Comparison of ENCODE assay signal across 27 cellular contexts in the genomic region with DNA sequence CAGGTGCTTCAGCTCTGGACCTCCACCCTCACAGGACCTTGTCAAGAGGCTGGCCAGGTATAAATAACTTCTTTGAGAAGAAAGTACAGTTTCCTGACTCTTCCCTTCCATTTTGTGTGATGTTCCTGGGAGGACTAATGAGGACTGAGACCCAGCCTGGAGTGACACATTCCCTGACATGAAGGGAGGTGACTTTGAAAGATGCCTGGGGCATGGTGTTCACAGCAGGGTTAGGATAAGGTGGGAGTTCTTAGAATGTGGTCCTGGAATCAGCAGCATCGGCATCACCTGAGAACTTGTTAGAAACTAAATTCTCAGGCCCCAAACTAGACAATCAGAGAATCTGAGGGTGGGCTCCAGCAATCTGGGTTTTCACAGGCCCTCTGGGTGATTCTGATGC.
"Had no signal": no experiment of that assay in that cellular context is flagged by ENCODE, and none has a peak within 500 bp of the region (broad histone marks: within the 10 kb centered on the region; RNA-seq: fewer than 3 reads in every experiment).

No MANE protein-coding gene starts in this region.

- H3K4me1 ChIP-seq: colonic mucosa, esophagus squamous epithelium, foreskin keratinocyte, gastrocnemius medialis, gastroesophageal sphincter, heart left ventricle had no signal

- H3K27me3 ChIP-seq: colonic mucosa, dorsolateral prefrontal cortex, esophagus squamous epithelium, gastrocnemius medialis, gastroesophageal sphincter, heart left ventricle, heart right ventricle had no signal

- H3K4me3 Mint-ChIP-seq: dendritic cell treated with granulocyte-macrophage colony-stimulating factor and Interleukin-4, amounts not matched to agents 40 ng/mL and 50 ng/mL, for 4 days; effector memory CD8-positive, alpha-beta T cell; endodermal cell had no signal

- H3K4me3 ChIP-seq: colonic mucosa, coronary artery, dorsolateral prefrontal cortex, esophagus squamous epithelium, gastrocnemius medialis, gastroesophageal sphincter, heart left ventricle, heart right ventricle had no signal

- H3K27ac ChIP-seq: colonic mucosa, coronary artery, dorsolateral prefrontal cortex, epithelial cell of prostate, esophagus squamous epithelium, foreskin keratinocyte, gastrocnemius medialis, gastroesophageal sphincter, heart left ventricle, heart right ventricle had no signal

- H3K9me3 ChIP-seq: colonic mucosa, esophagus squamous epithelium, gastrocnemius medialis, heart left ventricle had no signal

- H3K27me3 Mint-ChIP-seq: dendritic cell treated with granulocyte-macrophage colony-stimulating factor and Interleukin-4, amounts not matched to agents 40 ng/mL and 50 ng/mL, for 4 days; effector memory CD8-positive, alpha-beta T cell had no signal

- FAIRE-seq: colon, endometrium, endothelial cell of umbilical vein, frontal cortex had no signal

- H3K27ac Mint-ChIP-seq: dendritic cell treated with granulocyte-macrophage colony-stimulating factor and Interleukin-4, amounts not matched to agents 40 ng/mL and 50 ng/mL, for 4 days; effector memory CD8-positive, alpha-beta T cell; endodermal cell had no signal

- ATAC-seq: effector memory CD8-positive, alpha-beta T cell; esophagus mucosa; foreskin keratinocyte; gastrocnemius medialis; gastroesophageal sphincter; heart left ventricle; heart right ventricle had no signal

- H3K36me3 ChIP-seq: colonic mucosa, esophagus squamous epithelium, gastrocnemius medialis, gastroesophageal sphincter, heart left ventricle, heart right ventricle had no signal

- DNase-seq: colonic mucosa; cortex of kidney; dorsolateral prefrontal cortex; effector CD4-positive, alpha-beta T cell; effector CD8-positive, alpha-beta T cell; effector memory CD4-positive, alpha-beta T cell; effector memory CD8-positive, alpha-beta T cell; endodermal cell; erythroblast; esophagus squamous epithelium; foreskin fibroblast; foreskin keratinocyte; foreskin melanocyte; gastrocnemius medialis; glutamatergic neuron; head of caudate nucleus; heart left ventricle; heart right ventricle had no signal
